ENCODE assay signal across 7 cellular contexts in genomic region chr18:48811977-48812451, GRCh38.
DNase-seq lines count a peak whose midpoint lies in the region; ATAC-seq, FAIRE-seq and TF ChIP-seq lines count a peak whose summit lies in the region.
"Not testable (repeated sequence)": the region's sequence is repeated elsewhere in the genome, so short reads cannot be mapped to it uniquely, and the experiment has no call there.

No MANE protein-coding gene starts in this region.

- peak overlapping the region; percentile 53 for H3K4me2 ChIP-seq in GM12878 (ENCODE audit: control insufficient read depth, insufficient read depth)

- H3K36me3 ChIP-seq in RWPE2 (ENCODE audit: low read depth), result peaks cover 16% of the 10 kb centered on the region
- H3K36me3 ChIP-seq in GM12878 (ENCODE audit: control insufficient read depth in 2 of 2, insufficient read depth in 2 of 2, low read length in 1 of 2), result not testable (repeated sequence)

- H2AFZ ChIP-seq in GM12878 (ENCODE audit: control insufficient read depth, low read depth, low read length), result peak overlapping the region; percentile 33

- H3K27ac ChIP-seq in RWPE2 (ENCODE audit: poor library complexity, severe bottlenecking), result not testable (repeated sequence)
- peak overlapping the region; percentile 81 for H3K27ac ChIP-seq in GM12878 (ENCODE audit: control insufficient read depth, insufficient read depth)

- ATAC-seq in GM21619 (IDR thresholded peaks at IDR 0.05; ENCODE audit: unreplicated experiment) (peak; percentile 33), GM12878 (peak; percentile 49)
- not testable (repeated sequence) for ATAC-seq in RWPE2 (ENCODE audit: low read depth); left colon

- CTCF ChIA-PET in GM12878 (lab: Yijun Ruan, JAX), result interaction anchor here (0.6 to 2.6 kb wide), 7 partner anchors 10 to 34 kb away, joined by 3 to 16 read pairs (median 4); no protein-coding TSS in a partner anchor

- DNase-seq in GM12865 (ENCODE audit: low read depth) (peak; percentile 82), RWPE2 (ENCODE audit: low spot score) (peak; percentile 2), left colon (peak; percentile 3 to 5)
- peak; percentile 17 for DNase-seq in activated CD8-positive, alpha-beta memory T cell treated with anti-CD3 and anti-CD28 coated beads for 24 hours
- DNase-seq in GM12878 (ENCODE audit: low read depth, low spot score), result not testable (repeated sequence)
- DNase-seq in stimulated activated CD8-positive, alpha-beta memory T cell treated with anti-CD3 and anti-CD28 coated beads, Interleukin-4, amount 100 ng/mL, for 48 hours, result peak; percentile 26

- TF ChIP-seq POLR2A in GM12878 (IDR thresholded peaks at IDR 0.05; ENCODE audit: low read depth, low read length), result not testable (repeated sequence)

- FAIRE-seq in GM12878 (lab: Jason Lieb, UNC), result not testable (repeated sequence)

- not testable (repeated sequence) for TF ChIP-seq CTCF in GM12865 (IDR thresholded peaks at IDR 0.05; ENCODE audit: insufficient read depth, low read depth, low read length, missing control alignments); RWPE2 (IDR thresholded peaks at IDR 0.05; ENCODE audit: poor library complexity, severe bottlenecking); GM12878 (IDR thresholded peaks at IDR 0.05 in 2 of 3, conservative IDR thresholded peaks at IDR 0.05 in 1 of 3; ENCODE audit: control insufficient read depth in 2 of 3, extremely low read depth in 1 of 3, insufficient read depth in 1 of 3, low read depth in 3 of 3, low read length in 3 of 3)

- peak overlapping the region; percentile 38; the same call in 1 of the 2 replicates for H3K9ac ChIP-seq in GM12878 (ENCODE audit: control insufficient read depth, insufficient read depth, low read length)

- not testable (repeated sequence) for H3K9me3 ChIP-seq in RWPE2 (ENCODE audit: severe bottlenecking); GM12878 (replicated peaks; ENCODE audit: control insufficient read depth, insufficient read depth, low read length)

- not testable (repeated sequence) for H3K27me3 ChIP-seq in RWPE2 (ENCODE audit: insufficient read depth, poor library complexity, severe bottlenecking); GM12878 (replicated peaks in 1 of 2; ENCODE audit: control insufficient read depth in 2 of 2, insufficient read depth in 2 of 2, low read length in 1 of 2)

- not testable (repeated sequence) for TF ChIP-seq EP300 in GM12878 (IDR thresholded peaks at IDR 0.05; ENCODE audit: borderline replicate concordance in 1 of 2, control insufficient read depth in 1 of 2, low read depth in 2 of 2, low read length in 2 of 2)

- POLR2A ChIA-PET in GM12878 (lab: Charles Lee), result interaction anchor here (0.6 to 3.9 kb wide), 10 partner anchors 10 to 121 kb away, joined by 3 to 31 read pairs (median 7); no protein-coding TSS in a partner anchor

- TF ChIP-seq RAD21 in GM12878 (IDR thresholded peaks at IDR 0.05; ENCODE audit: insufficient read depth, low read depth, low read length), result not testable (repeated sequence)

- SMC1A ChIA-PET in GM12878 (lab: Charles Lee; ENCODE audit: uncharacterized antibody, unreplicated experiment), result interaction anchor here (0.7 to 12.6 kb wide), 10 partner anchors 9 to 135 kb away, joined by 3 to 129 read pairs (median 12); no protein-coding TSS in a partner anchor

- BruUV-seq in GM12878 (replicated peaks; lab: Mats Ljungman, UMichigan), result not testable (repeated sequence)

- RAD21 ChIA-PET in GM12878 (lab: Charles Lee; ENCODE audit: unreplicated experiment), result interaction anchor here (0.9 to 7.3 kb wide), 6 partner anchors 8 to 34 kb away, joined by 4 to 61 read pairs (median 46); no protein-coding TSS in a partner anchor

- in situ Hi-C loops in GM12878 (cut with MboI), result loop anchor here (25.0 kb wide), 1 partner anchor 1475 kb away; the partner anchor contains the start of genes CXXC1 and MBD1

- WGBS in GM12878 (ENCODE audit: insufficient coverage, insufficient replicate concordance, low lambda C conversion rate, missing lambda C conversion rate), result 18% methylated on average over 12 of the region's 12 CpGs

- not testable (repeated sequence) for H3K4me3 ChIP-seq in GM12865 (ENCODE audit: low read depth, low read length); RWPE2 (ENCODE audit: severe bottlenecking)
- 0 out of 2 replicates have a peak overlapping the region, but pooled peaks have one; percentile 7 for H3K4me3 ChIP-seq in GM12878

- H4K20me1 ChIP-seq in GM12878 (ENCODE audit: control insufficient read depth, insufficient read depth), result not testable (repeated sequence)

- intact Hi-C loops in GM12878 (cut with micrococcal nuclease; ENCODE audit: unreplicated experiment), result loop anchor here (2.0 kb wide), 1 partner anchor 27 kb away; no protein-coding TSS in a partner anchor
- intact Hi-C loops in left colon (cut with DNase I, micrococcal nuclease), result not testable (repeated sequence)

- not testable (repeated sequence) for H3K79me2 ChIP-seq in GM12878 (ENCODE audit: control insufficient read depth, insufficient read depth, low read length)

- H3K4me1 ChIP-seq in RWPE2 (ENCODE audit: insufficient read depth, poor library complexity, severe bottlenecking) (peaks cover 10% of the 10 kb centered on the region), GM12878 (ENCODE audit: control insufficient read depth, insufficient read depth, low read length) (peaks cover 39% of the 10 kb centered on the region)

TF ChIP-seq in GM12878, 131 proteins besides CTCF, POLR2A, EP300 and RAD21 (continues in another document):
- TF ChIP-seq CBX3 (IDR thresholded peaks at IDR 0.05; ENCODE audit: borderline replicate concordance, low read depth) (peak; percentile 89; the same call in 1 of the 2 replicates), DPF2 (IDR thresholded peaks at IDR 0.05) (0 out of 2 replicates have a peak, but pooled peaks have one; percentile 28), FOXM1 (IDR thresholded peaks at IDR 0.05; ENCODE audit: low read depth, low read length) (peak; percentile 62), ETV6 (conservative IDR thresholded peaks at IDR 0.05 in 1 of 2, IDR thresholded peaks at IDR 0.05 in 1 of 2; ENCODE audit: borderline replicate concordance in 1 of 2, low read depth in 1 of 2) (peak in 1 of 2 experiments; percentile 51; a peak in 1 of 4 replicates), NFIC (IDR thresholded peaks at IDR 0.05; ENCODE audit: low read depth, low read length) (peak; percentile 78), RUNX3 (IDR thresholded peaks at IDR 0.05; ENCODE audit: low read length) (peak; percentile 66; the same call in 1 of the 2 replicates), CHD4 (IDR thresholded peaks at IDR 0.05) (peak; percentile 99; the same call in 1 of the 2 replicates), ATF2 (IDR thresholded peaks at IDR 0.05; ENCODE audit: low read length) (peak; percentile 69), CBX5 (IDR thresholded peaks at IDR 0.05; ENCODE audit: low read depth) (peak; percentile 29; the same call in 1 of the 2 replicates), TCF7 (IDR thresholded peaks at IDR 0.05; ENCODE audit: borderline replicate concordance) (0 out of 2 replicates have a peak, but pooled peaks have one; percentile 24), ZNF217 (IDR thresholded peaks at IDR 0.05) (peak; percentile 80), JUNB (IDR thresholded peaks at IDR 0.05) (peak; percentile 94), IKZF1 (conservative IDR thresholded peaks at IDR 0.05) (0 out of 2 replicates have a peak, but pooled peaks have one; percentile 20), IRF4 (IDR thresholded peaks at IDR 0.05; ENCODE audit: low read depth, low read length) (peak; percentile 64; the same call in 1 of the 2 replicates), SKIL (IDR thresholded peaks at IDR 0.05; ENCODE audit: low read depth, poor library complexity, severe bottlenecking) (peak; percentile 50), SMARCA5 (IDR thresholded peaks at IDR 0.05) (0 out of 2 replicates have a peak, but pooled peaks have one; percentile 10), MEF2A (IDR thresholded peaks at IDR 0.05; ENCODE audit: insufficient read depth, low read depth, low read length) (peak; percentile 42; the same call in 1 of the 2 replicates), TCF3 (IDR thresholded peaks at IDR 0.05; ENCODE audit: borderline replicate concordance, insufficient read depth, low read depth, low read length) (0 out of 2 replicates have a peak, but pooled peaks have one; percentile 53), CREM (IDR thresholded peaks at IDR 0.05; ENCODE audit: low read depth) (peak; percentile 56)
